ENCODE assay signal across 8 cellular contexts in genomic region chr16:720507-720989, GRCh38. TPM values are rescaled to one million over a fixed set of nuclear protein-coding genes. Genes with fewer than 3 reads are reported as not detected.
DNase-seq lines count a peak whose midpoint lies in the region; ATAC-seq and TF ChIP-seq lines count a peak whose summit lies in the region.

No MANE protein-coding gene starts in this region.

- H3K27ac ChIP-seq in SJCRH30, result peak overlapping the region; percentile 72
- H3K27ac ChIP-seq in cingulate gyrus (ENCODE audit: low read depth, low read length), result peak overlapping the region; percentile 96

- DNase-seq in AG09309 (ENCODE audit: low read depth) (no peak), SJCRH30 (peak; percentile 90 to 94), left lobe of liver (ENCODE audit: low spot score) (no peak), COLO829 (ENCODE audit: low spot score) (no peak)

- TF ChIP-seq CTCF in AG09309 (IDR thresholded peaks at IDR 0.05; ENCODE audit: control insufficient read depth, insufficient read depth, low read depth, low read length, missing control alignments) (peak; percentile 40), GM12873 (IDR thresholded peaks at IDR 0.05; ENCODE audit: insufficient read depth, low read depth, low read length, missing control alignments) (peak; percentile 45)

- peaks cover 6% of the 10 kb centered on the region for H3K36me3 Mint-ChIP-seq in stimulated activated memory B cell treated with anti-CD40 and anti-IgM and Interleukin-4, amounts not matched to agents 10 μg/mL and 1 μg/mL and 100 μg/mL, for 72 hours

- ATAC-seq in HG03135 (IDR thresholded peaks at IDR 0.05; ENCODE audit: unreplicated experiment) (peak; percentile 19), left lobe of liver (peak; percentile 11)
- peak; percentile 39 for ATAC-seq in stimulated activated memory B cell treated with anti-CD40 and anti-IgM and Interleukin-4, amounts not matched to agents 10 μg/mL and 1 μg/mL and 100 μg/mL, for 72 hours

- H3K4me1 Mint-ChIP-seq in stimulated activated memory B cell treated with anti-CD40 and anti-IgM and Interleukin-4, amounts not matched to agents 10 μg/mL and 1 μg/mL and 100 μg/mL, for 72 hours, result peaks cover 51% of the 10 kb centered on the region

- peak overlapping the region; percentile 87 for H3K27ac Mint-ChIP-seq in stimulated activated memory B cell treated with anti-CD40 and anti-IgM and Interleukin-4, amounts not matched to agents 10 μg/mL and 1 μg/mL and 100 μg/mL, for 72 hours

- H3K4me3 Mint-ChIP-seq in stimulated activated memory B cell treated with anti-CD40 and anti-IgM and Interleukin-4, amounts not matched to agents 10 μg/mL and 1 μg/mL and 100 μg/mL, for 72 hours, result peak overlapping the region; percentile 84

- H3K27me3 ChIP-seq in SJCRH30, result no peaks in the 10 kb centered on the region

- no peaks in the 10 kb centered on the region for H3K36me3 ChIP-seq in SJCRH30

- peaks cover 9% of the 10 kb centered on the region for H3K27me3 Mint-ChIP-seq in stimulated activated memory B cell treated with anti-CD40 and anti-IgM and Interleukin-4, amounts not matched to agents 10 μg/mL and 1 μg/mL and 100 μg/mL, for 72 hours

- peak overlapping the region; percentile 71 for H3K4me3 ChIP-seq in AG09309 (ENCODE audit: control insufficient read depth, low read depth, low read length)
- H3K4me3 ChIP-seq in SJCRH30, result peak overlapping the region; percentile 69

- H3K9me3 ChIP-seq in SJCRH30 (replicated peaks), result no peaks in the 10 kb centered on the region

- no peaks in the 10 kb centered on the region for H3K9me3 Mint-ChIP-seq in stimulated activated memory B cell treated with anti-CD40 and anti-IgM and Interleukin-4, amounts not matched to agents 10 μg/mL and 1 μg/mL and 100 μg/mL, for 72 hours

- H3K4me1 ChIP-seq in SJCRH30, result peaks cover 21% of the 10 kb centered on the region

RNA-seq across cellular contexts. Expression of gene ANTKMT, which starts 0.4 kb away (rescaled TPM):
- 11.4 and 11.7 TPM in 2 replicates for total RNA-seq in SJCRH30 (2014; rRNA removed; shearing (Covaris generic))
- total RNA-seq in left lobe of liver, result 37.1 TPM

RNA-seq across cellular contexts. Expression of gene METRN, which starts 5.6 kb away (rescaled TPM):
- total RNA-seq in SJCRH30 (2014; rRNA removed; shearing (Covaris generic)), result 61.7 and 77.6 TPM in 2 replicates
- 60.0 TPM for total RNA-seq in left lobe of liver

RNA-seq across cellular contexts. Expression of gene CCDC78, which starts 5.7 kb away (rescaled TPM):
- 4.5 and 5.0 TPM in 2 replicates for total RNA-seq in SJCRH30 (2014; rRNA removed; shearing (Covaris generic))
- total RNA-seq in left lobe of liver, result 0.38 TPM

RNA-seq across cellular contexts. Expression of gene HAGHL, which starts 6.4 kb away (rescaled TPM):
- total RNA-seq in SJCRH30 (2014; rRNA removed; shearing (Covaris generic)), result 6.0 and 8.9 TPM in 2 replicates
- total RNA-seq in left lobe of liver, result 1.2 TPM

RNA-seq across cellular contexts. Expression of gene FBXL16, which starts 14.9 kb away (rescaled TPM):
- 1.7 and 1.8 TPM in 2 replicates for total RNA-seq in SJCRH30 (2014; rRNA removed; shearing (Covaris generic))
- total RNA-seq in left lobe of liver, result 0.30 TPM

Comparison
In these comparisons a context has a peak if more than half of its experiments do, and no peak if none do; other contexts are left out.
1. DNase-seq: peak in SJCRH30 (2 of 2); none in AG09309 (single experiment), left lobe of liver (single experiment) and COLO829 (single experiment).
2. Peak in every context shown above with its lines, with median percentiles within 50 percentile points of each other: ATAC-seq.